In genomic region chr17:31198666-31199065, GRCh38 we compare ENCODE assay signal across 7 cellular contexts.
DNase-seq lines count a peak whose midpoint lies in the region; ATAC-seq and TF ChIP-seq lines count a peak whose summit lies in the region.
"Not testable (repeated sequence)": the region's sequence is repeated elsewhere in the genome, so short reads cannot be mapped to it uniquely, and the experiment has no call there.

No MANE protein-coding gene starts in this region.

- not testable (repeated sequence) for H3K27me3 Mint-ChIP-seq in endodermal cell (ENCODE audit: insufficient read depth)

- not testable (repeated sequence) for H3K27me3 ChIP-seq in HCT116 (ENCODE audit: insufficient read depth, low read length); PC-3 (ENCODE audit: low read length); endodermal cell (ENCODE audit: control insufficient read depth, insufficient read depth, low read length, poor library complexity, severe bottlenecking)

- 93% methylated on average over 2 of the region's 2 CpGs; no CpG with 5 or more reads in 1 of the 2 experiments for WGBS in endodermal cell (ENCODE audit: insufficient coverage in 1 of 2, insufficient read length in 1 of 2), 2 experiments

- H3K9me2 ChIP-seq in HCT116 (ENCODE audit: insufficient read depth); PC-3 (replicated peaks; ENCODE audit: low read length): not testable (repeated sequence)

- not testable (repeated sequence) for H4K20me1 ChIP-seq in HCT116 (ENCODE audit: insufficient read depth); PC-3 (ENCODE audit: low read length)

- H3K36me3 ChIP-seq in HCT116 (ENCODE audit: control insufficient read depth in 1 of 2, insufficient read depth in 2 of 2, low read length in 2 of 2); PC-3 (ENCODE audit: low read depth, low read length): not testable (repeated sequence)
- peaks cover 31% of the 10 kb centered on the region for H3K36me3 ChIP-seq in endodermal cell (ENCODE audit: control insufficient read depth, insufficient read depth, low read length)

- not testable (repeated sequence) for H3K9me3 Mint-ChIP-seq in endodermal cell

- H3K9me3 ChIP-seq in HCT116 (ENCODE audit: control insufficient read depth in 1 of 2, insufficient read depth in 1 of 2, low read depth in 1 of 2, low read length in 2 of 2); PC-3 (ENCODE audit: low read length); endodermal cell (ENCODE audit: control insufficient read depth, low read length): not testable (repeated sequence)

- H3K9ac ChIP-seq in HCT116 (ENCODE audit: low read length); PC-3 (ENCODE audit: low read length); endodermal cell (ENCODE audit: extremely low read depth, low read length, poor library complexity, severe bottlenecking): not testable (repeated sequence)

- not testable (repeated sequence) for TF ChIP-seq RAD21 in HCT116 (IDR thresholded peaks at IDR 0.05; ENCODE audit: low read depth)

- H3K4me2 ChIP-seq in HCT116 (ENCODE audit: low read length) (peak overlapping the region; percentile 29; the same call in 1 of the 2 replicates), PC-3 (ENCODE audit: low read length) (peak overlapping the region; percentile 47; the same call in 1 of the 2 replicates)

- DNase-seq in AG10803 (ENCODE audit: low read depth), result peak; percentile 29
- DNase-seq in HCT116 (ENCODE audit: low read depth, low spot score); endodermal cell: not testable (repeated sequence)
- DNase-seq in PC-3, result peak; percentile 13
- peak; percentile 31 for DNase-seq in amniotic epithelial cell (ENCODE audit: low read depth)
- DNase-seq in fibroblast of villous mesenchyme (ENCODE audit: low read depth), result peak; percentile 30
- DNase-seq in myocyte (ENCODE audit: low read depth), result peak; percentile 13

- RAD21 ChIA-PET in HCT116 (lab: Charles Lee; ENCODE audit: low non-redundant PET in 1 of 2, low total read pairs in 2 of 2, uncharacterized antibody in 2 of 2, unreplicated experiment in 2 of 2), result not testable (repeated sequence)

- POLR2A ChIA-PET in HCT116 (lab: Charles Lee); PC-3 (lab: Charles Lee; ENCODE audit: unreplicated experiment): not testable (repeated sequence)

- not testable (repeated sequence) for BruUV-seq in HCT116 (replicated peaks; lab: Mats Ljungman, UMichigan); PC-3 (replicated peaks; lab: Mats Ljungman, UMichigan)

- CTCF ChIA-PET in HCT116 (lab: Charles Lee); PC-3 (lab: Charles Lee): not testable (repeated sequence)

- H3K27ac Mint-ChIP-seq in endodermal cell, result peak overlapping the region; percentile 79

- H3K27ac ChIP-seq in HCT116 (ENCODE audit: low read depth, low read length); endodermal cell (ENCODE audit: low read depth, low read length): not testable (repeated sequence)
- peak overlapping the region; percentile 72 for H3K27ac ChIP-seq in PC-3 (ENCODE audit: low read length)

- not testable (repeated sequence) for H3K4me3 Mint-ChIP-seq in endodermal cell

- not testable (repeated sequence) for TF ChIP-seq POLR2A in HCT116 (IDR thresholded peaks at IDR 0.05; ENCODE audit: borderline replicate concordance, extremely low read depth, insufficient read depth, insufficient read length)

- not testable (repeated sequence) for H3K79me2 ChIP-seq in HCT116 (ENCODE audit: insufficient read depth, low read length); PC-3 (ENCODE audit: low read length)

- ATAC-seq in HCT116, PC-3: not testable (repeated sequence)

- H3K36me3 Mint-ChIP-seq in endodermal cell (ENCODE audit: low read depth), result not testable (repeated sequence)

- H2AFZ ChIP-seq in HCT116 (ENCODE audit: low read depth, low read length, poor library complexity, severe bottlenecking); PC-3 (ENCODE audit: low read length): not testable (repeated sequence)

- not testable (repeated sequence) for H3K4me1 Mint-ChIP-seq in endodermal cell

- not testable (repeated sequence) for H3K4me3 ChIP-seq in AG10803 (ENCODE audit: low read length); HCT116 (replicated peaks in 1 of 2; ENCODE audit: low read depth in 1 of 2, low read length in 2 of 2); PC-3 (ENCODE audit: low read length); endodermal cell (ENCODE audit: low read length); fibroblast of villous mesenchyme (ENCODE audit: low read depth, low read length)

- intact Hi-C loops in HCT116 (cut with micrococcal nuclease); PC-3 (cut with micrococcal nuclease): not testable (repeated sequence)

- H3K4me1 ChIP-seq in HCT116 (ENCODE audit: control insufficient read depth in 1 of 2, insufficient read depth in 2 of 2, low read length in 2 of 2) (peaks cover 0 to 12% of the 10 kb centered on the region in 2 experiments; a peak in 2 of 4 replicates), PC-3 (ENCODE audit: insufficient read depth, low read length) (peaks cover 13% of the 10 kb centered on the region)
- H3K4me1 ChIP-seq in endodermal cell (ENCODE audit: control insufficient read depth, insufficient read depth, low read length), result not testable (repeated sequence)

- not testable (repeated sequence) for H3F3A ChIP-seq in PC-3 (ENCODE audit: low read length, unreplicated experiment)

- TF ChIP-seq CTCF in AG10803 (conservative IDR thresholded peaks at IDR 0.05; ENCODE audit: low read length); HCT116 (IDR thresholded peaks at IDR 0.05 in 2 of 3, conservative IDR thresholded peaks at IDR 0.05 in 1 of 3; ENCODE audit: borderline replicate concordance in 1 of 3, insufficient read depth in 1 of 3, low read depth in 2 of 3, low read length in 2 of 3); PC-3 (conservative IDR thresholded peaks at IDR 0.05; ENCODE audit: low read depth, low read length); endodermal cell (conservative IDR thresholded peaks at IDR 0.05); fibroblast of villous mesenchyme (IDR thresholded peaks at IDR 0.05; ENCODE audit: insufficient read depth, low read depth, low read length): not testable (repeated sequence)
